ENCODE assay signal across 16 cellular contexts in genomic region chr10:93452143-93452542, GRCh38. TPM values are rescaled to one million over a fixed set of nuclear protein-coding genes. Genes with fewer than 3 reads are reported as not detected.
DNase-seq lines count a peak whose midpoint lies in the region; ATAC-seq and TF ChIP-seq lines count a peak whose summit lies in the region.
"Had no signal": no experiment of that assay in that cellular context is flagged by ENCODE, and none has a peak within 500 bp of the region (broad histone marks: within the 10 kb centered on the region; RNA-seq: fewer than 3 reads in every experiment).

No MANE protein-coding gene starts in this region.

- no peaks in the 10 kb centered on the region for H3K36me3 Mint-ChIP-seq in activated naive CD8-positive, alpha-beta T cell treated with anti-CD3 and anti-CD28 coated beads, Interleukin-2, amount 10 ng/mL, durations not matched to agents 7 days and 5 days
- peaks cover 13% of the 10 kb centered on the region for H3K36me3 Mint-ChIP-seq in activated naive CD8-positive, alpha-beta T cell treated with anti-CD3 and anti-CD28 coated beads, Interleukin-2, amount 50 U/mL, for 24 hours (ENCODE audit: low read depth)
- H3K36me3 Mint-ChIP-seq in activated CD8-positive, alpha-beta T cell treated with anti-CD3 and anti-CD28 coated beads for 36 hours (ENCODE audit: low read depth), result peaks cover 4% of the 10 kb centered on the region
- H3K36me3 Mint-ChIP-seq in stimulated activated naive B cell treated with anti-CD40 and anti-IgM and Interleukin-4, amounts not matched to agents 10 μg/mL and 1 μg/mL and 100 μg/mL, for 72 hours, result no peaks in the 10 kb centered on the region
- H3K36me3 Mint-ChIP-seq: brain had no signal

- no peak for TF ChIP-seq CTCF in activated CD8-positive, alpha-beta T cell treated with anti-CD3 and anti-CD28 coated beads for 36 hours (IDR thresholded peaks at IDR 0.05)

- peaks cover 10% of the 10 kb centered on the region for H3K4me1 Mint-ChIP-seq in activated naive CD8-positive, alpha-beta T cell treated with anti-CD3 and anti-CD28 coated beads, Interleukin-2, amount 10 ng/mL, durations not matched to agents 7 days and 5 days
- H3K4me1 Mint-ChIP-seq in activated naive CD8-positive, alpha-beta T cell treated with anti-CD3 and anti-CD28 coated beads, Interleukin-2, amount 50 U/mL, for 24 hours, result peaks cover 5% of the 10 kb centered on the region
- peaks cover 12% of the 10 kb centered on the region for H3K4me1 Mint-ChIP-seq in activated CD8-positive, alpha-beta T cell treated with anti-CD3 and anti-CD28 coated beads for 36 hours (ENCODE audit: low read depth)
- no peaks in the 10 kb centered on the region for H3K4me1 Mint-ChIP-seq in stimulated activated naive B cell treated with anti-CD40 and anti-IgM and Interleukin-4, amounts not matched to agents 10 μg/mL and 1 μg/mL and 100 μg/mL, for 72 hours

- CTCF ChIA-PET in activated CD8-positive, alpha-beta T cell treated with anti-CD3 and anti-CD28 coated beads for 36 hours (lab: Charles Lee), result interaction anchor here (1.4 kb wide), 1 partner anchor 16 kb away, joined by 3 read pairs; no protein-coding TSS in a partner anchor

- POLR2A ChIA-PET in activated naive CD8-positive, alpha-beta T cell treated with anti-CD3 and anti-CD28 coated beads, Interleukin-2, amount 10 ng/mL, durations not matched to agents 7 days and 5 days (lab: Charles Lee), result no interaction called here
- POLR2A ChIA-PET in activated CD8-positive, alpha-beta T cell treated with anti-CD3 and anti-CD28 coated beads for 36 hours (lab: Charles Lee), result no interaction called here

- DNase-seq in activated naive CD8-positive, alpha-beta T cell treated with anti-CD3 and anti-CD28 coated beads, Interleukin-2, amount 10 ng/mL, durations not matched to agents 7 days and 5 days, result no peak
- DNase-seq in activated naive CD8-positive, alpha-beta T cell treated with anti-CD3 and anti-CD28 coated beads, Interleukin-2, amount 50 U/mL, for 24 hours, result no peak
- DNase-seq in activated CD8-positive, alpha-beta T cell treated with anti-CD3 and anti-CD28 coated beads for 36 hours, result peak; percentile 40
- no peak for DNase-seq in stimulated activated naive B cell treated with anti-CD40 and anti-IgM and Interleukin-4, amounts not matched to agents 10 μg/mL and 1 μg/mL and 100 μg/mL, for 72 hours
- DNase-seq in HPDE6-E6E7 (ENCODE audit: extremely low spot score), result no peak
- no peak for DNase-seq in kidney tubule cell (ENCODE audit: low spot score)
- DNase-seq in NCI-H748 treated with DMSO at 0.1 percent for 48 hours (lab: John Stamatoyannopoulos, UW), result no peak
- DNase-seq: esophagus squamous epithelium; HCEC 1CT; Kasumi-1; NCI-H1105 treated with DMSO at 0.1 percent for 48 hours; NK-92 treated with Interleukin-12 subunit alpha and Interleukin-12 subunit beta, amount 100 ng/mL, for 24 hours had no signal

- H3K4me3 Mint-ChIP-seq in activated naive CD8-positive, alpha-beta T cell treated with anti-CD3 and anti-CD28 coated beads, Interleukin-2, amount 10 ng/mL, durations not matched to agents 7 days and 5 days, result no peak overlapping the region
- H3K4me3 Mint-ChIP-seq in activated naive CD8-positive, alpha-beta T cell treated with anti-CD3 and anti-CD28 coated beads, Interleukin-2, amount 50 U/mL, for 24 hours, result no peak overlapping the region
- H3K4me3 Mint-ChIP-seq in activated CD8-positive, alpha-beta T cell treated with anti-CD3 and anti-CD28 coated beads for 36 hours, result no peak overlapping the region
- H3K4me3 Mint-ChIP-seq in stimulated activated naive B cell treated with anti-CD40 and anti-IgM and Interleukin-4, amounts not matched to agents 10 μg/mL and 1 μg/mL and 100 μg/mL, for 72 hours, result no peak overlapping the region
- H3K4me3 Mint-ChIP-seq: B cell, brain had no signal

- H3K27me3 Mint-ChIP-seq in activated naive CD8-positive, alpha-beta T cell treated with anti-CD3 and anti-CD28 coated beads, Interleukin-2, amount 10 ng/mL, durations not matched to agents 7 days and 5 days, result no peaks in the 10 kb centered on the region
- no peaks in the 10 kb centered on the region for H3K27me3 Mint-ChIP-seq in activated naive CD8-positive, alpha-beta T cell treated with anti-CD3 and anti-CD28 coated beads, Interleukin-2, amount 50 U/mL, for 24 hours
- H3K27me3 Mint-ChIP-seq in activated CD8-positive, alpha-beta T cell treated with anti-CD3 and anti-CD28 coated beads for 36 hours, result no peaks in the 10 kb centered on the region
- no peaks in the 10 kb centered on the region for H3K27me3 Mint-ChIP-seq in stimulated activated naive B cell treated with anti-CD40 and anti-IgM and Interleukin-4, amounts not matched to agents 10 μg/mL and 1 μg/mL and 100 μg/mL, for 72 hours
- H3K27me3 Mint-ChIP-seq: B cell had no signal

- peak; percentile 39 for ATAC-seq in activated naive CD8-positive, alpha-beta T cell treated with anti-CD3 and anti-CD28 coated beads, Interleukin-2, amount 10 ng/mL, durations not matched to agents 7 days and 5 days (ENCODE audit: low read depth)
- ATAC-seq in activated naive CD8-positive, alpha-beta T cell treated with anti-CD3 and anti-CD28 coated beads, Interleukin-2, amount 50 U/mL, for 24 hours, result no peak
- ATAC-seq in GM21515 (IDR thresholded peaks at IDR 0.05; ENCODE audit: unreplicated experiment), result peak; percentile 58
- peak; percentile 62 for ATAC-seq in activated CD8-positive, alpha-beta T cell treated with anti-CD3 and anti-CD28 coated beads for 36 hours
- peak; percentile 16 to 54 for ATAC-seq in stimulated activated naive B cell treated with anti-CD40 and anti-IgM and Interleukin-4, amounts not matched to agents 10 μg/mL and 1 μg/mL and 100 μg/mL, for 72 hours (replicated peaks)
- ATAC-seq: sciatic nerve had no signal

- no peak overlapping the region for H3K27ac Mint-ChIP-seq in activated naive CD8-positive, alpha-beta T cell treated with anti-CD3 and anti-CD28 coated beads, Interleukin-2, amount 10 ng/mL, durations not matched to agents 7 days and 5 days
- H3K27ac Mint-ChIP-seq in activated naive CD8-positive, alpha-beta T cell treated with anti-CD3 and anti-CD28 coated beads, Interleukin-2, amount 50 U/mL, for 24 hours, result no peak overlapping the region
- H3K27ac Mint-ChIP-seq in activated CD8-positive, alpha-beta T cell treated with anti-CD3 and anti-CD28 coated beads for 36 hours, result no peak overlapping the region
- no peak overlapping the region for H3K27ac Mint-ChIP-seq in stimulated activated naive B cell treated with anti-CD40 and anti-IgM and Interleukin-4, amounts not matched to agents 10 μg/mL and 1 μg/mL and 100 μg/mL, for 72 hours
- H3K27ac Mint-ChIP-seq: B cell had no signal

- intact Hi-C loops in activated CD8-positive, alpha-beta T cell treated with anti-CD3 and anti-CD28 coated beads for 36 hours (cut with micrococcal nuclease), result no loop called here

- H3K9me3 Mint-ChIP-seq in activated naive CD8-positive, alpha-beta T cell treated with anti-CD3 and anti-CD28 coated beads, Interleukin-2, amount 10 ng/mL, durations not matched to agents 7 days and 5 days, result no peaks in the 10 kb centered on the region
- H3K9me3 Mint-ChIP-seq in activated naive CD8-positive, alpha-beta T cell treated with anti-CD3 and anti-CD28 coated beads, Interleukin-2, amount 50 U/mL, for 24 hours, result no peaks in the 10 kb centered on the region
- no peaks in the 10 kb centered on the region for H3K9me3 Mint-ChIP-seq in activated CD8-positive, alpha-beta T cell treated with anti-CD3 and anti-CD28 coated beads for 36 hours
- no peaks in the 10 kb centered on the region for H3K9me3 Mint-ChIP-seq in stimulated activated naive B cell treated with anti-CD40 and anti-IgM and Interleukin-4, amounts not matched to agents 10 μg/mL and 1 μg/mL and 100 μg/mL, for 72 hours
- H3K9me3 Mint-ChIP-seq: brain had no signal

RNA-seq across cellular contexts. Expression of gene MYOF, which starts 30.0 kb away (rescaled TPM):
- total RNA-seq in activated naive CD8-positive, alpha-beta T cell treated with anti-CD3 and anti-CD28 coated beads, Interleukin-2, amount 10 ng/mL, durations not matched to agents 7 days and 5 days, result 1 to 10 TPM in 1 of 2 experiments, under 1 TPM in 1; 0.91 to 1.9 TPM
- total RNA-seq in activated CD8-positive, alpha-beta T cell treated with anti-CD3 and anti-CD28 coated beads for 36 hours, result 1 to 10 TPM; 4.9 to 5.4 TPM

RNA-seq across cellular contexts. Expression of gene CEP55, which starts 44.3 kb away (rescaled TPM):
- total RNA-seq in activated naive CD8-positive, alpha-beta T cell treated with anti-CD3 and anti-CD28 coated beads, Interleukin-2, amount 10 ng/mL, durations not matched to agents 7 days and 5 days, result 10 to 100 TPM; 45.9 to 50.7 TPM
- 10 to 100 TPM; 44.6 to 45.0 TPM for total RNA-seq in activated CD8-positive, alpha-beta T cell treated with anti-CD3 and anti-CD28 coated beads for 36 hours
